In the genomic region with DNA sequence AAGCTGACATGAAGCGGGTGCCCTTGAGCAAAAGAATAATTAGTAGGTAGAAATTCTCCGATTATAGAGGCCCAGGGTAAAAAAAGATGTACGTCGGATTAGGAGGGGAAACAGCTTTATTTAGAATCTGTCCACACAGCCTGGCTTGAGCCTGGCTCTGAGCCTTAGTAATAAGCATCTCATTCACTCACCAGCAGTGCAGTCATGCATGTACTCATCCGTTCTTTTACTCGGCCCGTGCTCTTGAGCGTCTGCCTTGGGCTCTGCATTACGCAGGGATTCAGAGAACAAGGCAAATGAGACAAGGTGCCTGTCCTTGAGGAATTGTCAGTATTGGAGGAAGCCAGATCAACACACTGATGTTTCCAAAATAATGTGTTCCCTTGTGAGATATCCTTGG, we compare ENCODE assay signal across 19 cellular contexts.
"Had no signal": no experiment of that assay in that cellular context is flagged by ENCODE, and none has a peak within 500 bp of the region (broad histone marks: within the 10 kb centered on the region; RNA-seq: fewer than 3 reads in every experiment).

No MANE protein-coding gene starts in this region.

- H3K36me3 Mint-ChIP-seq: activated CD4-positive, alpha-beta memory T cell treated with anti-CD3 and anti-CD28 coated beads for 36 hours; activated CD8-positive, alpha-beta memory T cell treated with anti-CD3 and anti-CD28 coated beads, Interleukin-2, amount 10 ng/mL, durations not matched to agents 7 days and 5 days; activated naive CD8-positive, alpha-beta T cell treated with anti-CD3 and anti-CD28 coated beads for 36 hours; naive thymus-derived CD4-positive, alpha-beta T cell; stimulated activated memory B cell treated with anti-CD40 and anti-IgM and Interleukin-4, amounts not matched to agents 10 μg/mL and 1 μg/mL and 100 μg/mL, for 72 hours had no signal

- H3K9me3 Mint-ChIP-seq: activated B cell treated with CpG ODN at 0.5 μM for 24 hours; activated CD4-positive, alpha-beta memory T cell treated with anti-CD3 and anti-CD28 coated beads for 36 hours; activated naive CD8-positive, alpha-beta T cell treated with anti-CD3 and anti-CD28 coated beads for 36 hours; central memory CD8-positive, alpha-beta T cell; stimulated activated memory B cell treated with anti-CD40 and anti-IgM and Interleukin-4, amounts not matched to agents 10 μg/mL and 1 μg/mL and 100 μg/mL, for 72 hours had no signal

- H3K27ac Mint-ChIP-seq: activated B cell treated with CpG ODN at 0.5 μM for 24 hours; activated CD4-positive, alpha-beta memory T cell treated with anti-CD3 and anti-CD28 coated beads for 36 hours; activated CD8-positive, alpha-beta memory T cell treated with anti-CD3 and anti-CD28 coated beads, Interleukin-2, amount 10 ng/mL, durations not matched to agents 7 days and 5 days; activated naive CD8-positive, alpha-beta T cell treated with anti-CD3 and anti-CD28 coated beads for 36 hours; naive thymus-derived CD4-positive, alpha-beta T cell; stimulated activated memory B cell treated with anti-CD40 and anti-IgM and Interleukin-4, amounts not matched to agents 10 μg/mL and 1 μg/mL and 100 μg/mL, for 72 hours had no signal

- H3K9me3 ChIP-seq: gastroesophageal sphincter, heart left ventricle, ovary, sigmoid colon, thyroid gland had no signal

- H3K4me3 ChIP-seq: gastroesophageal sphincter, heart left ventricle, ovary, sigmoid colon, thyroid gland had no signal

- H3K27me3 Mint-ChIP-seq: activated CD8-positive, alpha-beta memory T cell treated with anti-CD3 and anti-CD28 coated beads, Interleukin-2, amount 10 ng/mL, durations not matched to agents 7 days and 5 days; activated naive CD8-positive, alpha-beta T cell treated with anti-CD3 and anti-CD28 coated beads for 36 hours; central memory CD8-positive, alpha-beta T cell had no signal

- H3K27me3 ChIP-seq: gastroesophageal sphincter, heart left ventricle, ovary, sigmoid colon, thyroid gland had no signal

- H3K27ac ChIP-seq: gastroesophageal sphincter, heart left ventricle, ovary, sigmoid colon, thyroid gland had no signal

- H3K4me1 Mint-ChIP-seq: activated B cell treated with CpG ODN at 0.5 μM for 24 hours; activated CD8-positive, alpha-beta memory T cell treated with anti-CD3 and anti-CD28 coated beads, Interleukin-2, amount 10 ng/mL, durations not matched to agents 7 days and 5 days; activated naive CD8-positive, alpha-beta T cell treated with anti-CD3 and anti-CD28 coated beads for 36 hours; stimulated activated memory B cell treated with anti-CD40 and anti-IgM and Interleukin-4, amounts not matched to agents 10 μg/mL and 1 μg/mL and 100 μg/mL, for 72 hours had no signal

- H3K36me3 ChIP-seq: ovary, thyroid gland had no signal

- H3K4me3 Mint-ChIP-seq: activated B cell treated with CpG ODN at 0.5 μM for 24 hours; activated CD4-positive, alpha-beta memory T cell treated with anti-CD3 and anti-CD28 coated beads for 36 hours; activated CD8-positive, alpha-beta memory T cell treated with anti-CD3 and anti-CD28 coated beads, Interleukin-2, amount 10 ng/mL, durations not matched to agents 7 days and 5 days; activated naive CD8-positive, alpha-beta T cell treated with anti-CD3 and anti-CD28 coated beads for 36 hours; central memory CD8-positive, alpha-beta T cell; naive thymus-derived CD4-positive, alpha-beta T cell; stimulated activated memory B cell treated with anti-CD40 and anti-IgM and Interleukin-4, amounts not matched to agents 10 μg/mL and 1 μg/mL and 100 μg/mL, for 72 hours had no signal

- DNase-seq: activated B cell treated with CpG ODN at 0.5 μM for 24 hours; activated CD4-positive, alpha-beta memory T cell treated with anti-CD3 and anti-CD28 coated beads for 36 hours; activated CD4-positive, alpha-beta T cell treated with anti-CD3 and anti-CD28 coated beads for 4 hours; activated CD8-positive, alpha-beta memory T cell treated with anti-CD3 and anti-CD28 coated beads, Interleukin-2, amount 10 ng/mL, durations not matched to agents 7 days and 5 days; activated naive CD4-positive, alpha-beta T cell; activated naive CD8-positive, alpha-beta T cell treated with anti-CD3 and anti-CD28 coated beads for 36 hours; cortex of kidney; effector CD4-positive, alpha-beta T cell; left ventricle myocardium superior; mesenchymal stem cell; naive thymus-derived CD4-positive, alpha-beta T cell; ovary; sigmoid colon; stimulated activated CD4-positive, alpha-beta T cell treated with anti-CD3 and anti-CD28 coated beads, Interleukin-4, amount 100 ng/mL, for 4 hours; thyroid gland had no signal
